Comparison of ENCODE assay signal across 24 cellular contexts in genomic region chr4:19958849-19959248, GRCh38.
"Had no signal": no experiment of that assay in that cellular context is flagged by ENCODE, and none has a peak within 500 bp of the region (broad histone marks: within the 10 kb centered on the region; RNA-seq: fewer than 3 reads in every experiment).

No MANE protein-coding gene starts in this region.

- H3K27ac ChIP-seq: colonic mucosa, dorsolateral prefrontal cortex, epithelial cell of prostate, esophagus squamous epithelium, gastrocnemius medialis, heart right ventricle, left lung, lower lobe of right lung had no signal

- H3K4me3 Mint-ChIP-seq: effector memory CD8-positive, alpha-beta T cell; endodermal cell; mesothelial cell of epicardium had no signal

- H3K9me3 Mint-ChIP-seq: endodermal cell had no signal

- H3K4me1 Mint-ChIP-seq: endodermal cell had no signal

- H3K36me3 ChIP-seq: colonic mucosa, esophagus squamous epithelium, gastrocnemius medialis, heart right ventricle, left lung, lower lobe of right lung had no signal

- H3K9me3 ChIP-seq: colonic mucosa, esophagus squamous epithelium, gastrocnemius medialis, left lung, lower lobe of right lung, mucosa of descending colon had no signal

- H3K4me3 ChIP-seq: colonic mucosa, dorsolateral prefrontal cortex, esophagus squamous epithelium, gastrocnemius medialis, heart right ventricle, left lung, lower lobe of right lung, mucosa of descending colon had no signal

- DNase-seq: colonic mucosa; dermis blood vessel endothelial cell; dorsolateral prefrontal cortex; effector CD8-positive, alpha-beta T cell; effector memory CD8-positive, alpha-beta T cell; endodermal cell; erythroblast; esophagus squamous epithelium; foreskin fibroblast; foreskin melanocyte; gastrocnemius medialis; glutamatergic neuron; head of caudate nucleus; heart right ventricle; hippocampal formation; left cardiac atrium; left lung; left ventricle myocardium superior; lower lobe of right lung; mesenchymal stem cell; mucosa of descending colon had no signal

- H3K4me1 ChIP-seq: colonic mucosa, esophagus squamous epithelium, gastrocnemius medialis, heart right ventricle, left lung, lower lobe of right lung had no signal

- H3K36me3 Mint-ChIP-seq: mesothelial cell of epicardium had no signal

- ATAC-seq: effector memory CD8-positive, alpha-beta T cell; esophagus mucosa; gastrocnemius medialis; heart right ventricle; left cardiac atrium; left lung; left ventricle myocardium superior; lower lobe of right lung; mucosa of descending colon had no signal

- H3K27ac Mint-ChIP-seq: effector memory CD8-positive, alpha-beta T cell; endodermal cell; mesothelial cell of epicardium had no signal

- H3K27me3 Mint-ChIP-seq: effector memory CD8-positive, alpha-beta T cell had no signal

- H3K27me3 ChIP-seq: colonic mucosa, dorsolateral prefrontal cortex, esophagus squamous epithelium, gastrocnemius medialis, heart right ventricle, left lung had no signal
